ENCODE assay signal across 9 cellular contexts in genomic region chr17:78355701-78356100, GRCh38. TPM values are rescaled to one million over a fixed set of nuclear protein-coding genes. Genes with fewer than 3 reads are reported as not detected.
A peak's percentile ranks its signal among the peaks of the same experiment; 100 is the strongest.
DNase-seq lines count a peak whose midpoint lies in the region; ATAC-seq, FAIRE-seq and TF ChIP-seq lines count a peak whose summit lies in the region.
"Had no signal": no experiment of that assay in that cellular context is flagged by ENCODE, and none has a peak within 500 bp of the region (broad histone marks: within the 10 kb centered on the region; RNA-seq: fewer than 3 reads in every experiment).

No MANE protein-coding gene starts in this region.

- CTCF ChIA-PET in HepG2 (lab: Yijun Ruan, JAX; ENCODE audit: low intra/inter-chr PET ratio, low total read pairs): no interaction called here

- no TSS peak for BruUV-seq in HepG2 (replicated peaks; lab: Mats Ljungman, UMichigan)

- TF ChIP-seq CTCF in HepG2 (CRISPR knock-in tag; IDR thresholded peaks at IDR 0.05): no peak
- no peak for TF ChIP-seq CTCF in suprapubic skin (IDR thresholded peaks at IDR 0.05)
- no peak for TF ChIP-seq CTCF in pancreas (IDR thresholded peaks at IDR 0.05)

- no peaks in the 10 kb centered on the region for H3K79me2 ChIP-seq in HepG2 (ENCODE audit: insufficient read depth, low read length)

- no peak for ATAC-seq in HepG2
- ATAC-seq in pancreas: no peak

- POLR2A ChIA-PET in HepG2 (lab: Yijun Ruan, JAX): interaction anchor here (1.0 kb wide), 1 partner anchor 20 kb away, joined by 3 read pairs; no protein-coding TSS in a partner anchor

- peak; percentile 68 for DNase-seq in activated CD8-positive, alpha-beta memory T cell treated with anti-CD3 and anti-CD28 coated beads, Interleukin-2, amount 50 U/mL, for 48 hours
- no peak for DNase-seq in activated CD8-positive, alpha-beta memory T cell treated with anti-CD3 and anti-CD28 coated beads, Interleukin-2, amount 50 U/mL, for 4 hours
- DNase-seq in adipocyte (ENCODE audit: low read depth) (no peak), HepG2 (ENCODE audit: low spot score) (no peak), suprapubic skin (ENCODE audit: low spot score in 2 of 2) (no peak), GM19240 (ENCODE audit: insufficient read length, low spot score) (no peak), NCI-H2029 treated with DMSO at 0.1 percent for 48 hours (lab: John Stamatoyannopoulos, UW) (no peak), pancreas (no peak)

- H3K27ac ChIP-seq in HepG2 (ENCODE audit: extremely low read length, insufficient read depth, low read length): no peak overlapping the region
- H3K27ac ChIP-seq in suprapubic skin: peak overlapping the region; percentile 60
- H3K27ac ChIP-seq in pancreas: no peak overlapping the region

- H3K9ac ChIP-seq in adipocyte (ENCODE audit: low read length) (peak overlapping the region; percentile 79), HepG2 (ENCODE audit: insufficient read depth, low read depth, low read length) (peak overlapping the region; percentile 1; the same call in 1 of the 2 replicates)

- no peak for TF ChIP-seq RAD21 in HepG2 (CRISPR knock-in tag; IDR thresholded peaks at IDR 0.05)

- H3K36me3 ChIP-seq in adipocyte (ENCODE audit: control insufficient read depth, insufficient read depth, low read length, severe bottlenecking) (peaks cover 29% of the 10 kb centered on the region), HepG2 (replicated peaks in 1 of 2; ENCODE audit: control insufficient read depth in 1 of 2, insufficient read depth in 2 of 2, low read length in 2 of 2) (no peaks in the 10 kb centered on the region; a peak in 1 of 5 replicates), suprapubic skin (peaks cover 12% of the 10 kb centered on the region), pancreas (no peaks in the 10 kb centered on the region)

- WGBS in HepG2 (ENCODE audit: low lambda C conversion rate): 23% methylated on average over 3 of the region's 3 CpGs
- 74% methylated on average over 3 of the region's 3 CpGs for WGBS in suprapubic skin
- WGBS in pancreas, 2 donors: 60 to 64% methylated on average over 3 of the region's 3 CpGs

- in situ Hi-C loops in HepG2 (cut with HindIII; ENCODE audit: extremely low pct_ligation_motif_present, low pct_unique_long_range_greater_than_20kb): no loop called here

- peaks cover 21% of the 10 kb centered on the region; the same call in 1 of the 2 replicates for H4K20me1 ChIP-seq in HepG2 (ENCODE audit: insufficient read depth, low read length)

- no peaks in the 10 kb centered on the region for H3K9me3 ChIP-seq in adipocyte (ENCODE audit: control insufficient read depth, low read length)
- no peaks in the 10 kb centered on the region for H3K9me3 ChIP-seq in HepG2 (ENCODE audit: low read length)
- no peaks in the 10 kb centered on the region for H3K9me3 ChIP-seq in suprapubic skin
- no peaks in the 10 kb centered on the region for H3K9me3 ChIP-seq in pancreas

- H2AFZ ChIP-seq in HepG2 (ENCODE audit: low read length): no peak overlapping the region

- intact Hi-C loops in HepG2 (cut with micrococcal nuclease; ENCODE audit: unreplicated experiment): no loop called here
- intact Hi-C loops in pancreas (cut with DNase I): no loop called here

- peak overlapping the region; percentile 66 for H3K4me3 ChIP-seq in adipocyte (ENCODE audit: low read length)
- H3K4me3 ChIP-seq in HepG2 (replicated peaks in 1 of 3; ENCODE audit: insufficient read depth in 1 of 3, low read depth in 2 of 3, low read length in 3 of 3): peak overlapping the region in 1 of 3 experiments; percentile 13; a peak in 1 of 6 replicates
- H3K4me3 ChIP-seq in suprapubic skin: no peak overlapping the region
- no peak overlapping the region for H3K4me3 ChIP-seq in pancreas

- TF ChIP-seq POLR2A in HepG2 (IDR thresholded peaks at IDR 0.05; ENCODE audit: insufficient read depth in 1 of 2, low read depth in 2 of 2, low read length in 2 of 2): no peak
- TF ChIP-seq POLR2A in suprapubic skin (IDR thresholded peaks at IDR 0.05): no peak

- H3K27me3 ChIP-seq in adipocyte (replicated peaks; ENCODE audit: control insufficient read depth, insufficient read depth, low read length) (no peaks in the 10 kb centered on the region), HepG2 (ENCODE audit: control insufficient read depth in 1 of 2, insufficient read depth in 2 of 2, low read length in 2 of 2) (peaks cover 0 to 52% of the 10 kb centered on the region in 2 experiments), suprapubic skin (no peaks in the 10 kb centered on the region), pancreas (no peaks in the 10 kb centered on the region)

- peak overlapping the region; percentile 73 for H3K4me2 ChIP-seq in HepG2 (ENCODE audit: low read depth, low read length)

- H3K4me1 ChIP-seq in adipocyte (ENCODE audit: control insufficient read depth, insufficient read depth, low read length) (peaks cover 62% of the 10 kb centered on the region), HepG2 (ENCODE audit: insufficient read depth, low read length) (peaks cover 79% of the 10 kb centered on the region), suprapubic skin (peaks cover 91% of the 10 kb centered on the region), pancreas (peaks cover 10 to 43% (median 22%) of the 10 kb centered on the region in 3 donors)

- no peak for FAIRE-seq in HepG2 (lab: Jason Lieb, UNC)
- FAIRE-seq in pancreas (lab: Jason Lieb, UNC): no peak
- FAIRE-seq: endometrium had no signal

- TF ChIP-seq EP300 in HepG2 (IDR thresholded peaks at IDR 0.05; ENCODE audit: low read depth in 2 of 2, low read length in 2 of 2) (no peak; a peak in 1 of 4 replicates), HepG2 (CRISPR knock-in tag; IDR thresholded peaks at IDR 0.05; ENCODE audit: borderline replicate concordance) (no peak), suprapubic skin (IDR thresholded peaks at IDR 0.05) (no peak)

TF ChIP-seq in HepG2, 621 proteins besides CTCF, POLR2A, EP300 and RAD21 (continues in another document):
- peak; percentile 59 for TF ChIP-seq RARA (CRISPR knock-in tag; IDR thresholded peaks at IDR 0.05)

RNA-seq across cellular contexts. Expression of gene SOCS3, which starts 4.2 kb away (rescaled TPM):
- total RNA-seq in HepG2 (2016; rRNA removed; fragmentation: Illumina TruSeq; extraction: Trizol) (0.66 and 0.77 TPM in 2 replicates), suprapubic skin (100 to 1,000 TPM in 1 of 4 donors, 10 to 100 TPM in 3; 33.2 to 264 (median 60.9) TPM), pancreas (10 to 100 TPM in 4 of 6 donors, 1 to 10 TPM in 2; 5.7 to 32.6 (median 18.0) TPM)
- total RNA-seq in HepG2 (2016; cell fraction: cytosol; rRNA removed; fragmentation: Illumina TruSeq; extraction: Trizol; ENCODE audit: low read depth): 0.30 and 0.35 TPM in 2 replicates
- total RNA-seq in HepG2 (2016; cell fraction: insoluble cytoplasmic fraction; rRNA removed; fragmentation: Illumina TruSeq; extraction: Trizol): 0.59 and 0.95 TPM in 2 replicates
- 0.83 and 0.93 TPM in 2 replicates for total RNA-seq in HepG2 (2016; cell fraction: membrane; rRNA removed; fragmentation: Illumina TruSeq; extraction: Trizol)
- total RNA-seq in HepG2 (2016; cell fraction: nucleus; rRNA removed; fragmentation: Illumina TruSeq; extraction: Trizol): 0.66 and 1.2 TPM in 2 replicates
- polyA plus RNA-seq in HepG2 (2011; rRNA removed) (2.4 and 3.2 TPM in 2 replicates), pancreas (10 to 100 TPM; 28.5 to 53.3 TPM)
- polyA plus RNA-seq in HepG2 (2011; cell fraction: cytosol; rRNA removed): 2.4 and 2.6 TPM in 2 replicates
- 4.1 and 5.9 TPM in 2 replicates for polyA plus RNA-seq in HepG2 (2011; cell fraction: nucleus; rRNA removed)
- 0.94 and 3.5 TPM in 2 replicates for polyA plus RNA-seq in HepG2 (2012)
- polyA plus RNA-seq in HepG2 (2016; cell fraction: cytosol; fragmentation: Illumina TruSeq; extraction: Trizol; ENCODE audit: low read depth): 0.05 and 0.10 TPM in 2 replicates
- 0.32 and 0.52 TPM in 2 replicates for polyA plus RNA-seq in HepG2 (2016; cell fraction: insoluble cytoplasmic fraction; fragmentation: Illumina TruSeq; extraction: Trizol; ENCODE audit: low read depth)
- polyA plus RNA-seq in HepG2 (2016; cell fraction: membrane; fragmentation: Illumina TruSeq; extraction: Trizol; ENCODE audit: low read depth): 0.27 and 0.28 TPM in 2 replicates
- 1.1 and 1.3 TPM in 2 replicates for polyA plus RNA-seq in HepG2 (2016; cell fraction: nucleus; fragmentation: Illumina TruSeq; extraction: Trizol; ENCODE audit: insufficient read depth, low read depth)
- 11.0 and 18.7 TPM in 2 replicates for polyA minus RNA-seq in HepG2 (2011; rRNA and poly(A)+ RNA removed; ENCODE audit: low replicate concordance)
- 6.9 and 7.9 TPM in 2 replicates for polyA minus RNA-seq in HepG2 (2011; cell fraction: cytosol; rRNA and poly(A)+ RNA removed)
- polyA minus RNA-seq in HepG2 (2011; cell fraction: nucleus; rRNA and poly(A)+ RNA removed): 3.5 and 5.2 TPM in 2 replicates

RNA-seq across cellular contexts. Expression of gene PGS1, which starts 22.7 kb away (rescaled TPM):
- 18.8 and 25.9 TPM in 2 replicates for total RNA-seq in HepG2 (2016; rRNA removed; fragmentation: Illumina TruSeq; extraction: Trizol)
- total RNA-seq in HepG2 (2016; cell fraction: cytosol; rRNA removed; fragmentation: Illumina TruSeq; extraction: Trizol; ENCODE audit: low read depth): 10.8 and 10.9 TPM in 2 replicates
- total RNA-seq in HepG2 (2016; cell fraction: insoluble cytoplasmic fraction; rRNA removed; fragmentation: Illumina TruSeq; extraction: Trizol): 14.8 and 27.5 TPM in 2 replicates
- 11.3 and 11.9 TPM in 2 replicates for total RNA-seq in HepG2 (2016; cell fraction: membrane; rRNA removed; fragmentation: Illumina TruSeq; extraction: Trizol)
- 27.4 and 30.7 TPM in 2 replicates for total RNA-seq in HepG2 (2016; cell fraction: nucleus; rRNA removed; fragmentation: Illumina TruSeq; extraction: Trizol)
- 31.5 and 42.3 TPM in 2 replicates for polyA plus RNA-seq in HepG2 (2011; rRNA removed)
- polyA plus RNA-seq in HepG2 (2011; cell fraction: cytosol; rRNA removed): 30.6 and 33.0 TPM in 2 replicates
- 151 and 153 TPM in 2 replicates for polyA plus RNA-seq in HepG2 (2011; cell fraction: nucleus; rRNA removed)
- 18.3 and 27.7 TPM in 2 replicates for polyA plus RNA-seq in HepG2 (2012)
- polyA plus RNA-seq in HepG2 (2016; cell fraction: cytosol; fragmentation: Illumina TruSeq; extraction: Trizol; ENCODE audit: low read depth): 2.9 and 3.9 TPM in 2 replicates
- 12.8 and 16.5 TPM in 2 replicates for polyA plus RNA-seq in HepG2 (2016; cell fraction: insoluble cytoplasmic fraction; fragmentation: Illumina TruSeq; extraction: Trizol; ENCODE audit: low read depth)
- polyA plus RNA-seq in HepG2 (2016; cell fraction: membrane; fragmentation: Illumina TruSeq; extraction: Trizol; ENCODE audit: low read depth): 6.1 and 6.7 TPM in 2 replicates
- polyA plus RNA-seq in HepG2 (2016; cell fraction: nucleus; fragmentation: Illumina TruSeq; extraction: Trizol; ENCODE audit: insufficient read depth, low read depth): 50.4 and 56.8 TPM in 2 replicates
- polyA minus RNA-seq in HepG2 (2011; rRNA and poly(A)+ RNA removed; ENCODE audit: low replicate concordance): 49.2 and 54.3 TPM in 2 replicates
- polyA minus RNA-seq in HepG2 (2011; cell fraction: cytosol; rRNA and poly(A)+ RNA removed): 13.6 and 15.2 TPM in 2 replicates
- 58.3 and 63.7 TPM in 2 replicates for polyA minus RNA-seq in HepG2 (2011; cell fraction: nucleus; rRNA and poly(A)+ RNA removed)
- 10 to 100 TPM; 23.9 to 51.7 (median 34.2) TPM for total RNA-seq in suprapubic skin
- 10 to 100 TPM; 11.2 to 21.9 (median 13.4) TPM for total RNA-seq in pancreas
- polyA plus RNA-seq in pancreas: 10 to 100 TPM; 17.2 to 22.7 TPM
